ENCODE assay signal across 20 cellular contexts in genomic region chr13:41708648-41709175, GRCh38.
A peak's percentile ranks its signal among the peaks of the same experiment; 100 is the strongest.
DNase-seq lines count a peak whose midpoint lies in the region; ATAC-seq and TF ChIP-seq lines count a peak whose summit lies in the region.
"Had no signal": no experiment of that assay in that cellular context is flagged by ENCODE, and none has a peak within 500 bp of the region (broad histone marks: within the 10 kb centered on the region; RNA-seq: fewer than 3 reads in every experiment).

No MANE protein-coding gene starts in this region.

- H3K9me3 Mint-ChIP-seq in nephron progenitor cell = no peaks in the 10 kb centered on the region

- H3K36me3 Mint-ChIP-seq in nephron progenitor cell (ENCODE audit: low read depth) = peaks cover 6% of the 10 kb centered on the region

- no peaks in the 10 kb centered on the region for H3K9me3 ChIP-seq in right cardiac atrium (ENCODE audit: control insufficient read depth, low read length)
- no peaks in the 10 kb centered on the region for H3K9me3 ChIP-seq in psoas muscle
- H3K9me3 ChIP-seq: A549, HAP-1, right lobe of liver, upper lobe of left lung had no signal

- no peaks in the 10 kb centered on the region for H3K36me3 ChIP-seq in psoas muscle (ENCODE audit: insufficient read depth in 1 of 2, low read depth in 1 of 2)
- H3K36me3 ChIP-seq: HAP-1, right lobe of liver, upper lobe of left lung, WERI-Rb-1 had no signal

- peak; percentile 80 for ATAC-seq in Right ventricle myocardium inferior
- peak; percentile 70 to 84 for ATAC-seq in right cardiac atrium
- peak in 3 of 4 donors; percentile 53 to 62 (median 59) for ATAC-seq in psoas muscle
- no peak for ATAC-seq in GM21367 (IDR thresholded peaks at IDR 0.05; ENCODE audit: unreplicated experiment)
- ATAC-seq: A549 had no signal

- H3K27me3 ChIP-seq in right cardiac atrium (ENCODE audit: control insufficient read depth, insufficient read depth) = no peaks in the 10 kb centered on the region
- H3K27me3 ChIP-seq in psoas muscle (ENCODE audit: insufficient read depth in 3 of 3, low read length in 2 of 3) = no peaks in the 10 kb centered on the region
- H3K27me3 ChIP-seq: right lobe of liver, upper lobe of left lung had no signal

- H3K27ac ChIP-seq in right cardiac atrium (ENCODE audit: low read length) (no peak overlapping the region), psoas muscle (peak overlapping the region; percentile 74)
- H3K27ac ChIP-seq: A549, right lobe of liver, WERI-Rb-1 had no signal

- intact Hi-C loops in Right ventricle myocardium inferior (cut with DNase I) (no loop called here), cardiac septum (cut with DNase I) (no loop called here), right cardiac atrium (cut with DNase I) (no loop called here), psoas muscle (cut with DNase I) (no loop called here)

- WGBS in right cardiac atrium = 24% methylated on average over 5 of the region's 5 CpGs
- WGBS in psoas muscle, 3 donors = 16 to 34% (median 25%) methylated on average over 5 of the region's 5 CpGs

- H3K4me3 ChIP-seq in right cardiac atrium (ENCODE audit: low read length) = no peak overlapping the region
- H3K4me3 ChIP-seq in psoas muscle = no peak overlapping the region
- H3K4me3 ChIP-seq: A549, HAP-1, right lobe of liver, upper lobe of left lung had no signal

- H3K4me1 Mint-ChIP-seq in nephron progenitor cell = no peaks in the 10 kb centered on the region

- H3K4me1 ChIP-seq in right cardiac atrium (ENCODE audit: control insufficient read depth, insufficient read depth, low read length) = peaks cover 2% of the 10 kb centered on the region
- H3K4me1 ChIP-seq in psoas muscle = peaks cover 54% of the 10 kb centered on the region
- H3K4me1 ChIP-seq: A549 had no signal

- H3K27me3 Mint-ChIP-seq in nephron progenitor cell (ENCODE audit: low read depth, poor library complexity) = no peaks in the 10 kb centered on the region

- H3K27ac Mint-ChIP-seq in nephron progenitor cell = no peak overlapping the region

- H3K4me3 Mint-ChIP-seq in nephron progenitor cell = no peak overlapping the region

- DNase-seq in Right ventricle myocardium inferior (ENCODE audit: missing footprints) (no peak), cardiac septum (ENCODE audit: low spot score) (no peak), right cardiac atrium (peak; percentile 41 to 70 (median 59)), psoas muscle (peak; percentile 18 to 48), HT-29 (ENCODE audit: low spot score) (no peak), nephron progenitor cell (no peak)
- DNase-seq in stimulated activated CD4-positive, alpha-beta T cell treated with anti-CD3 and anti-CD28 coated beads, Interleukin-1b, Interleukin-23, amount 100 ng/mL, for 48 hours = no peak
- DNase-seq: activated gamma-delta T cell treated with Interleukin-2 at 50 U/mL for 16 hours; amygdala; hypothalamus; midbrain; NCI-H1436 treated with DMSO at 0.1 percent for 48 hours; NCI-H526 treated with DMSO at 0.1 percent for 48 hours; right lobe of liver; stimulated activated naive CD4-positive, alpha-beta T cell; WERI-Rb-1 had no signal

- TF ChIP-seq CTCF in psoas muscle (IDR thresholded peaks at IDR 0.05) (no peak), nephron progenitor cell (IDR thresholded peaks at IDR 0.05) (no peak)

Comparison
In these comparisons a context has a peak if more than half of its experiments do, and no peak if none do; other contexts are left out.
1. DNase-seq: peak in right cardiac atrium (3 of 3) and psoas muscle (2 of 2); none in Right ventricle myocardium inferior (single experiment), cardiac septum (single experiment), HT-29 (single experiment), stimulated activated CD4-positive, alpha-beta T cell treated with anti-CD3 and anti-CD28 coated beads, Interleukin-1b, Interleukin-23, amount 100 ng/mL, for 48 hours (single experiment) and nephron progenitor cell (single experiment).